ENCODE assay signal across 1 cellular context in the genomic region with DNA sequence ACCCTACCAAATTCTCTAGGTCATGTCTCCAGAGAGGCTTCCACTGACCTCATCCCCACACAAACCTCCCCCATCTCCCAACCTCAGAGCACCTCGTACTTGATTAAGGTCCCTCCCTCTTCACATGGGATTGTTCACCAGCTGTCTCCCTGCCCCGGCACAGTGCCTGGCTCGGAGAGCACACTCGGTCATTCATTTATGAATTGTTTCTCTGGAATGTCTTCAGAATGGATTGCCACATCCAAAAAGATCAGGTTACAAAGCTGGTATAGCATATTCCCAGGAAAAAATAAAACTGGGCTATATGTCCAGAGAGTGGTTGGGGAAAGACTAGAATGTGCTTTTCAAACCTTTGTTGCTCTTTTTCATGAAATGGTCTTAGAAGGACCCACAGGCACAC.
TF ChIP-seq lines count a peak whose summit lies in the region.

No MANE protein-coding gene starts in this region.

TF ChIP-seq in A549, 52 proteins besides CTCF, POLR2A, EP300 and RAD21 (continued from another document):
- TF ChIP-seq, protein P1, sequence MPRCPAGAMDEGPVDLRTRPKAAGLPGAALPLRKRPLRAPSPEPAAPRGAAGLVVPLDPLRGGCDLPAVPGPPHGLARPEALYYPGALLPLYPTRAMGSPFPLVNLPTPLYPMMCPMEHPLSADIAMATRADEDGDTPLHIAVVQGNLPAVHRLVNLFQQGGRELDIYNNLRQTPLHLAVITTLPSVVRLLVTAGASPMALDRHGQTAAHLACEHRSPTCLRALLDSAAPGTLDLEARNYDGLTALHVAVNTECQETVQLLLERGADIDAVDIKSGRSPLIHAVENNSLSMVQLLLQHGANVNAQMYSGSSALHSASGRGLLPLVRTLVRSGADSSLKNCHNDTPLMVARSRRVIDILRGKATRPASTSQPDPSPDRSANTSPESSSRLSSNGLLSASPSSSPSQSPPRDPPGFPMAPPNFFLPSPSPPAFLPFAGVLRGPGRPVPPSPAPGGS (IDR thresholded peaks at IDR 0.05), result no peak
- TF ChIP-seq GATA3 (IDR thresholded peaks at IDR 0.05; ENCODE audit: borderline replicate concordance) (no peak), HDAC2 (IDR thresholded peaks at IDR 0.05) (no peak), JUNB (IDR thresholded peaks at IDR 0.05) (no peak), MYC (IDR thresholded peaks at IDR 0.05; ENCODE audit: borderline replicate concordance, low read length) (no peak), MAZ (IDR thresholded peaks at IDR 0.05; ENCODE audit: borderline replicate concordance, low read depth, low read length) (no peak), ZSCAN20 (CRISPR knock-in tag; IDR thresholded peaks at IDR 0.05) (no peak), TFCP2L1 (CRISPR knock-in tag; IDR thresholded peaks at IDR 0.05) (no peak), ESRRA (IDR thresholded peaks at IDR 0.05; ENCODE audit: borderline replicate concordance, low read length) (no peak), JUN (IDR thresholded peaks at IDR 0.05) (no peak), NR3C1 (IDR thresholded peaks at IDR 0.05) (no peak), ZNF302 (CRISPR knock-in tag; IDR thresholded peaks at IDR 0.05) (no peak)
- TF ChIP-seq, protein P2, sequence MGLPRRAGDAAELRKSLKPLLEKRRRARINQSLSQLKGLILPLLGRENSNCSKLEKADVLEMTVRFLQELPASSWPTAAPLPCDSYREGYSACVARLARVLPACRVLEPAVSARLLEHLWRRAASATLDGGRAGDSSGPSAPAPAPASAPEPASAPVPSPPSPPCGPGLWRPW (IDR thresholded peaks at IDR 0.05), result no peak
